In genomic region chr5:128426090-128426534, GRCh38 we compare ENCODE assay signal across 9 cellular contexts.
DNase-seq lines count a peak whose midpoint lies in the region; ATAC-seq and TF ChIP-seq lines count a peak whose summit lies in the region.
"Had no signal": no experiment of that assay in that cellular context is flagged by ENCODE, and none has a peak within 500 bp of the region (broad histone marks: within the 10 kb centered on the region; RNA-seq: fewer than 3 reads in every experiment).

No MANE protein-coding gene starts in this region.

- TF ChIP-seq POLR2A in GM18505 (IDR thresholded peaks at IDR 0.05; ENCODE audit: borderline replicate concordance, extremely low read depth, insufficient read depth, insufficient read length), result no peak

- CTCF ChIA-PET in naive thymus-derived CD4-positive, alpha-beta T cell (lab: Charles Lee), result no interaction called here

- H3K27ac Mint-ChIP-seq in naive thymus-derived CD4-positive, alpha-beta T cell, result no peak overlapping the region

- no peaks in the 10 kb centered on the region for H3K36me3 ChIP-seq in naive thymus-derived CD4-positive, alpha-beta T cell (ENCODE audit: control insufficient read depth in 2 of 3, insufficient read depth in 3 of 3, low read length in 3 of 3)

- DNase-seq in LHCN-M2 (ENCODE audit: low read depth) (peak; percentile 27), G401 (ENCODE audit: low spot score) (no peak), NCI-H748 treated with DMSO at 0.1 percent for 48 hours (lab: John Stamatoyannopoulos, UW) (no peak)
- no peak for DNase-seq in naive thymus-derived CD4-positive, alpha-beta T cell
- DNase-seq: hypothalamus had no signal

- in situ Hi-C loops in G401 (cut with HindIII; ENCODE audit: low sequenced_read_pairs), result no loop called here

- H3K4me3 ChIP-seq in naive thymus-derived CD4-positive, alpha-beta T cell (ENCODE audit: low read length), result no peak overlapping the region

- H3K9me3 Mint-ChIP-seq in naive thymus-derived CD4-positive, alpha-beta T cell, result peaks cover 0 to 10% (median 0%) of the 10 kb centered on the region in 11 donors

- intact Hi-C loops in naive thymus-derived CD4-positive, alpha-beta T cell (cut with micrococcal nuclease), result no loop called here

- POLR2A ChIA-PET in naive thymus-derived CD4-positive, alpha-beta T cell (lab: Charles Lee), result no interaction called here

- H3K27me3 ChIP-seq in naive thymus-derived CD4-positive, alpha-beta T cell (ENCODE audit: control insufficient read depth in 2 of 2, insufficient read depth in 2 of 2, low read length in 2 of 2), result no peaks in the 10 kb centered on the region

- no peaks in the 10 kb centered on the region for H3K4me1 Mint-ChIP-seq in naive thymus-derived CD4-positive, alpha-beta T cell

- no peaks in the 10 kb centered on the region for H3K27me3 Mint-ChIP-seq in naive thymus-derived CD4-positive, alpha-beta T cell

- no peaks in the 10 kb centered on the region for H3K36me3 Mint-ChIP-seq in naive thymus-derived CD4-positive, alpha-beta T cell

- no peaks in the 10 kb centered on the region for H3K4me1 ChIP-seq in naive thymus-derived CD4-positive, alpha-beta T cell (ENCODE audit: control insufficient read depth in 2 of 2, insufficient read depth in 2 of 2, low read length in 2 of 2)

- H3K9me3 ChIP-seq in naive thymus-derived CD4-positive, alpha-beta T cell (ENCODE audit: control insufficient read depth in 2 of 3, low read length in 3 of 3), result no peaks in the 10 kb centered on the region

- H3K27ac ChIP-seq in naive thymus-derived CD4-positive, alpha-beta T cell (ENCODE audit: low read depth, low read length), result no peak overlapping the region

- ATAC-seq in GM18505 (IDR thresholded peaks at IDR 0.05; ENCODE audit: unreplicated experiment) (peak; percentile 49), GM21360 (IDR thresholded peaks at IDR 0.05; ENCODE audit: unreplicated experiment) (peak; percentile 85), HG02943 (IDR thresholded peaks at IDR 0.05; ENCODE audit: low read depth, unreplicated experiment) (peak; percentile 71), esophagus mucosa (no peak)
- no peak for ATAC-seq in naive thymus-derived CD4-positive, alpha-beta T cell

- no peak overlapping the region for H3K4me3 Mint-ChIP-seq in naive thymus-derived CD4-positive, alpha-beta T cell

Comparison
In these comparisons a context has a peak if more than half of its experiments do, and no peak if none do; other contexts are left out.
1. ATAC-seq: peak in GM18505 (single experiment), GM21360 (single experiment) and HG02943 (single experiment); none in naive thymus-derived CD4-positive, alpha-beta T cell (single experiment) and esophagus mucosa (single experiment).